Comparison of ENCODE assay signal across 1 cellular context in the genomic region with DNA sequence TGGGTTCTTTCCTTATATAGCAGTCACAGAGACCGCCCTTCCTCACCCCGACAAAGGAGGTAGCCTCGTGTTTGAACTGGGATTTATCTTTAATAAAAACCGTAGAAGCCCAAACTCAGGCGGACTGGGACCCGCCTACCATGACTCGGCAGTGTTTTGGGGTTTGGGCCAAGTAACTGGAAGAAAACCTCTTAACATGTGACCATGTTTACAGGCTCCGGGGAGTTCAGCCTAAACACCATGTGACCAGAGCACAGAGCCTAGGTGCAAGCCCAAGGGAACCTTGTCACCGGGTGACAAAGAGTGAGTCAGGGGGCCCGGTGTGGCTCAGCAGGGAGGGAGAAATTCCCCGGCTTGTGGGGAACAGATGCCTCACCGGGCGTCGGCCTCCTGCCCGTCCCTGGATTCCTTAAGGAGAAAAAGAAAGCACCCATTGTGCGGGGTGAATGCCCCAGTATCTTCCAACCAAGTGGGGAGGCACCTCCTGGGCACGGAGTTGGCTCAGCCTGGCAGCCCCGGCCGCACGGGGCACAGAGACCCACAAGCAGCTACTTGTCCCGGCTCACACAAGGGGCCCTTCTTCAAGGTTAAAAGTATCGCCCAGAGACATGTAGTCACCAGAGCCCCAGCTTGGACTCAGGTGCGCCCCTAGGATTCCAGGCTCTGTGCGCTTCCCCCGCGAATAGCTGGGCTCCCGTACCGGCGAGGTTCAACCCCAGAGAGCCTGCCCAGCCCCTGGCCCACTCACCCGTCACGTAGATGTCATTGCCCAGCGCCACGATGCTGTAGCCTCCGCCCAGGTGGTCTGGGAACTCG.
TF ChIP-seq lines count a peak whose summit lies in the region.

No MANE protein-coding gene starts in this region.

TF ChIP-seq in GM12878, 131 proteins besides CTCF, POLR2A, EP300 and RAD21:
- 0 out of 2 replicates have a peak, but pooled peaks have one; percentile 3 for TF ChIP-seq TCF12 (IDR thresholded peaks at IDR 0.05; ENCODE audit: low read depth, low read length)
- TF ChIP-seq, protein P1, sequence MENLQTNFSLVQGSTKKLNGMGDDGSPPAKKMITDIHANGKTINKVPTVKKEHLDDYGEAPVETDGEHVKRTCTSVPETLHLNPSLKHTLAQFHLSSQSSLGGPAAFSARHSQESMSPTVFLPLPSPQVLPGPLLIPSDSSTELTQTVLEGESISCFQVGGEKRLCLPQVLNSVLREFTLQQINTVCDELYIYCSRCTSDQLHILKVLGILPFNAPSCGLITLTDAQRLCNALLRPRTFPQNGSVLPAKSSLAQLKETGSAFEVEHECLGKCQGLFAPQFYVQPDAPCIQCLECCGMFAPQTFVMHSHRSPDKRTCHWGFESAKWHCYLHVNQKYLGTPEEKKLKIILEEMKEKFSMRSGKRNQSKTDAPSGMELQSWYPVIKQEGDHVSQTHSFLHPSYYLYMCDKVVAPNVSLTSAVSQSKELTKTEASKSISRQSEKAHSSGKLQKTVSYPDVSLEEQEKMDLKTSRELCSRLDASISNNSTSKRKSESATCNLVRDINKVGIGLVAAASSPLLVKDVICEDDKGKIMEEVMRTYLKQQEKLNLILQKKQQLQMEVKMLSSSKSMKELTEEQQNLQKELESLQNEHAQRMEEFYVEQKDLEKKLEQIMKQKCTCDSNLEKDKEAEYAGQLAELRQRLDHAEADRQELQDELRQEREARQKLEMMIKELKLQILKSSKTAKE (IDR thresholded peaks at IDR 0.05; ENCODE audit: low read depth, poor library complexity, severe bottlenecking) = peak; percentile 23
- TF ChIP-seq, protein P2, sequence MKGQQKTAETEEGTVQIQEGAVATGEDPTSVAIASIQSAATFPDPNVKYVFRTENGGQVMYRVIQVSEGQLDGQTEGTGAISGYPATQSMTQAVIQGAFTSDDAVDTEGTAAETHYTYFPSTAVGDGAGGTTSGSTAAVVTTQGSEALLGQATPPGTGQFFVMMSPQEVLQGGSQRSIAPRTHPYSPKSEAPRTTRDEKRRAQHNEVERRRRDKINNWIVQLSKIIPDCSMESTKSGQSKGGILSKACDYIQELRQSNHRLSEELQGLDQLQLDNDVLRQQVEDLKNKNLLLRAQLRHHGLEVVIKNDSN (IDR thresholded peaks at IDR 0.05; ENCODE audit: borderline replicate concordance, extremely low read length, insufficient read depth, low read depth, low read length) = peak; percentile 49
- TF ChIP-seq POU2F2 (IDR thresholded peaks at IDR 0.05; ENCODE audit: borderline replicate concordance, low read depth, low read length) = no peak
- TF ChIP-seq FOXK2 (IDR thresholded peaks at IDR 0.05) = peak; percentile 83
- TF ChIP-seq BACH1 (IDR thresholded peaks at IDR 0.05; ENCODE audit: borderline replicate concordance) = peak; percentile 85; the same call in 1 of the 2 replicates
- TF ChIP-seq PAX8 (IDR thresholded peaks at IDR 0.05) = no peak
- TF ChIP-seq, protein P3, sequence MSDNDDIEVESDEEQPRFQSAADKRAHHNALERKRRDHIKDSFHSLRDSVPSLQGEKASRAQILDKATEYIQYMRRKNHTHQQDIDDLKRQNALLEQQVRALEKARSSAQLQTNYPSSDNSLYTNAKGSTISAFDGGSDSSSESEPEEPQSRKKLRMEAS (IDR thresholded peaks at IDR 0.05; ENCODE audit: low read depth, low read length) = peak; percentile 80
- peak; percentile 45 for TF ChIP-seq CREM (IDR thresholded peaks at IDR 0.05; ENCODE audit: low read depth)
- no peak for TF ChIP-seq GATAD2B (conservative IDR thresholded peaks at IDR 0.05; ENCODE audit: low read depth)
- peak; percentile 96 for TF ChIP-seq RAD51 (IDR thresholded peaks at IDR 0.05)
- no peak for TF ChIP-seq NFYA (IDR thresholded peaks at IDR 0.05; ENCODE audit: borderline replicate concordance, low read depth, low read length)
- 0 out of 2 replicates have a peak, but pooled peaks have one; percentile 2 for TF ChIP-seq SPI1 (IDR thresholded peaks at IDR 0.05; ENCODE audit: borderline replicate concordance, insufficient read depth, low read depth, low read length)
- TF ChIP-seq KLF5 (IDR thresholded peaks at IDR 0.05; ENCODE audit: partially characterized antibody) = no peak
- peak in 1 of 2 experiments; percentile 84; a peak in 2 of 4 replicates for TF ChIP-seq SRF (IDR thresholded peaks at IDR 0.05; ENCODE audit: low read depth in 2 of 2, low read length in 2 of 2)
- no peak for TF ChIP-seq SMC3 (IDR thresholded peaks at IDR 0.05; ENCODE audit: borderline replicate concordance, low read length)
- TF ChIP-seq, protein P4, sequence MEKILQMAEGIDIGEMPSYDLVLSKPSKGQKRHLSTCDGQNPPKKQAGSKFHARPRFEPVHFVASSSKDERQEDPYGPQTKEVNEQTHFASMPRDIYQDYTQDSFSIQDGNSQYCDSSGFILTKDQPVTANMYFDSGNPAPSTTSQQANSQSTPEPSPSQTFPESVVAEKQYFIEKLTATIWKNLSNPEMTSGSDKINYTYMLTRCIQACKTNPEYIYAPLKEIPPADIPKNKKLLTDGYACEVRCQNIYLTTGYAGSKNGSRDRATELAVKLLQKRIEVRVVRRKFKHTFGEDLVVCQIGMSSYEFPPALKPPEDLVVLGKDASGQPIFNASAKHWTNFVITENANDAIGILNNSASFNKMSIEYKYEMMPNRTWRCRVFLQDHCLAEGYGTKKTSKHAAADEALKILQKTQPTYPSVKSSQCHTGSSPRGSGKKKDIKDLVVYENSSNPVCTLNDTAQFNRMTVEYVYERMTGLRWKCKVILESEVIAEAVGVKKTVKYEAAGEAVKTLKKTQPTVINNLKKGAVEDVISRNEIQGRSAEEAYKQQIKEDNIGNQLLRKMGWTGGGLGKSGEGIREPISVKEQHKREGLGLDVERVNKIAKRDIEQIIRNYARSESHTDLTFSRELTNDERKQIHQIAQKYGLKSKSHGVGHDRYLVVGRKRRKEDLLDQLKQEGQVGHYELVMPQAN (conservative IDR thresholded peaks at IDR 0.05) = peak; percentile 59; the same call in 1 of the 2 replicates
- TF ChIP-seq, protein P5, sequence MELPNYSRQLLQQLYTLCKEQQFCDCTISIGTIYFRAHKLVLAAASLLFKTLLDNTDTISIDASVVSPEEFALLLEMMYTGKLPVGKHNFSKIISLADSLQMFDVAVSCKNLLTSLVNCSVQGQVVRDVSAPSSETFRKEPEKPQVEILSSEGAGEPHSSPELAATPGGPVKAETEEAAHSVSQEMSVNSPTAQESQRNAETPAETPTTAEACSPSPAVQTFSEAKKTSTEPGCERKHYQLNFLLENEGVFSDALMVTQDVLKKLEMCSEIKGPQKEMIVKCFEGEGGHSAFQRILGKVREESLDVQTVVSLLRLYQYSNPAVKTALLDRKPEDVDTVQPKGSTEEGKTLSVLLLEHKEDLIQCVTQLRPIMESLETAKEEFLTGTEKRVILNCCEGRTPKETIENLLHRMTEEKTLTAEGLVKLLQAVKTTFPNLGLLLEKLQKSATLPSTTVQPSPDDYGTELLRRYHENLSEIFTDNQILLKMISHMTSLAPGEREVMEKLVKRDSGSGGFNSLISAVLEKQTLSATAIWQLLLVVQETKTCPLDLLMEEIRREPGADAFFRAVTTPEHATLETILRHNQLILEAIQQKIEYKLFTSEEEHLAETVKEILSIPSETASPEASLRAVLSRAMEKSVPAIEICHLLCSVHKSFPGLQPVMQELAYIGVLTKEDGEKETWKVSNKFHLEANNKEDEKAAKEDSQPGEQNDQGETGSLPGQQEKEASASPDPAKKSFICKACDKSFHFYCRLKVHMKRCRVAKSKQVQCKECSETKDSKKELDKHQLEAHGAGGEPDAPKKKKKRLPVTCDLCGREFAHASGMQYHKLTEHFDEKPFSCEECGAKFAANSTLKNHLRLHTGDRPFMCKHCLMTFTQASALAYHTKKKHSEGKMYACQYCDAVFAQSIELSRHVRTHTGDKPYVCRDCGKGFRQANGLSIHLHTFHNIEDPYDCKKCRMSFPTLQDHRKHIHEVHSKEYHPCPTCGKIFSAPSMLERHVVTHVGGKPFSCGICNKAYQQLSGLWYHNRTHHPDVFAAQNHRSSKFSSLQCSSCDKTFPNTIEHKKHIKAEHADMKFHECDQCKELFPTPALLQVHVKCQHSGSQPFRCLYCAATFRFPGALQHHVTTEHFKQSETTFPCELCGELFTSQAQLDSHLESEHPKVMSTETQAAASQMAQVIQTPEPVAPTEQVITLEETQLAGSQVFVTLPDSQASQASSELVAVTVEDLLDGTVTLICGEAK (IDR thresholded peaks at IDR 0.05; ENCODE audit: borderline replicate concordance) = 0 out of 2 replicates have a peak, but pooled peaks have one; percentile 4
- TF ChIP-seq MXI1 (IDR thresholded peaks at IDR 0.05; ENCODE audit: low read depth, low read length) = peak; percentile 66; the same call in 1 of the 2 replicates
- TF ChIP-seq, protein P6, sequence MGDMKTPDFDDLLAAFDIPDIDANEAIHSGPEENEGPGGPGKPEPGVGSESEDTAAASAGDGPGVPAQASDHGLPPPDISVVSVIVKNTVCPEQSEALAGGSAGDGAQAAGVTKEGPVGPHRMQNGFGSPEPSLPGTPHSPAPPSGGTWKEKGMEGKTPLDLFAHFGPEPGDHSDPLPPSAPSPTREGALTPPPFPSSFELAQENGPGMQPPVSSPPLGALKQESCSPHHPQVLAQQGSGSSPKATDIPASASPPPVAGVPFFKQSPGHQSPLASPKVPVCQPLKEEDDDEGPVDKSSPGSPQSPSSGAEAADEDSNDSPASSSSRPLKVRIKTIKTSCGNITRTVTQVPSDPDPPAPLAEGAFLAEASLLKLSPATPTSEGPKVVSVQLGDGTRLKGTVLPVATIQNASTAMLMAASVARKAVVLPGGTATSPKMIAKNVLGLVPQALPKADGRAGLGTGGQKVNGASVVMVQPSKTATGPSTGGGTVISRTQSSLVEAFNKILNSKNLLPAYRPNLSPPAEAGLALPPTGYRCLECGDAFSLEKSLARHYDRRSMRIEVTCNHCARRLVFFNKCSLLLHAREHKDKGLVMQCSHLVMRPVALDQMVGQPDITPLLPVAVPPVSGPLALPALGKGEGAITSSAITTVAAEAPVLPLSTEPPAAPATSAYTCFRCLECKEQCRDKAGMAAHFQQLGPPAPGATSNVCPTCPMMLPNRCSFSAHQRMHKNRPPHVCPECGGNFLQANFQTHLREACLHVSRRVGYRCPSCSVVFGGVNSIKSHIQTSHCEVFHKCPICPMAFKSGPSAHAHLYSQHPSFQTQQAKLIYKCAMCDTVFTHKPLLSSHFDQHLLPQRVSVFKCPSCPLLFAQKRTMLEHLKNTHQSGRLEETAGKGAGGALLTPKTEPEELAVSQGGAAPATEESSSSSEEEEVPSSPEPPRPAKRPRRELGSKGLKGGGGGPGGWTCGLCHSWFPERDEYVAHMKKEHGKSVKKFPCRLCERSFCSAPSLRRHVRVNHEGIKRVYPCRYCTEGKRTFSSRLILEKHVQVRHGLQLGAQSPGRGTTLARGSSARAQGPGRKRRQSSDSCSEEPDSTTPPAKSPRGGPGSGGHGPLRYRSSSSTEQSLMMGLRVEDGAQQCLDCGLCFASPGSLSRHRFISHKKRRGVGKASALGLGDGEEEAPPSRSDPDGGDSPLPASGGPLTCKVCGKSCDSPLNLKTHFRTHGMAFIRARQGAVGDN (IDR thresholded peaks at IDR 0.05) = peak; percentile 7; the same call in 1 of the 2 replicates
- TF ChIP-seq, protein P7, sequence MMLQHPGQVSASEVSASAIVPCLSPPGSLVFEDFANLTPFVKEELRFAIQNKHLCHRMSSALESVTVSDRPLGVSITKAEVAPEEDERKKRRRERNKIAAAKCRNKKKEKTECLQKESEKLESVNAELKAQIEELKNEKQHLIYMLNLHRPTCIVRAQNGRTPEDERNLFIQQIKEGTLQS (IDR thresholded peaks at IDR 0.05; ENCODE audit: borderline replicate concordance, extremely low read depth, low read depth, low read length) = peak; percentile 15; the same call in 1 of the 2 replicates
- TF ChIP-seq CREB1 (IDR thresholded peaks at IDR 0.05; ENCODE audit: low read depth) = peak; percentile 44
- TF ChIP-seq, protein P8, sequence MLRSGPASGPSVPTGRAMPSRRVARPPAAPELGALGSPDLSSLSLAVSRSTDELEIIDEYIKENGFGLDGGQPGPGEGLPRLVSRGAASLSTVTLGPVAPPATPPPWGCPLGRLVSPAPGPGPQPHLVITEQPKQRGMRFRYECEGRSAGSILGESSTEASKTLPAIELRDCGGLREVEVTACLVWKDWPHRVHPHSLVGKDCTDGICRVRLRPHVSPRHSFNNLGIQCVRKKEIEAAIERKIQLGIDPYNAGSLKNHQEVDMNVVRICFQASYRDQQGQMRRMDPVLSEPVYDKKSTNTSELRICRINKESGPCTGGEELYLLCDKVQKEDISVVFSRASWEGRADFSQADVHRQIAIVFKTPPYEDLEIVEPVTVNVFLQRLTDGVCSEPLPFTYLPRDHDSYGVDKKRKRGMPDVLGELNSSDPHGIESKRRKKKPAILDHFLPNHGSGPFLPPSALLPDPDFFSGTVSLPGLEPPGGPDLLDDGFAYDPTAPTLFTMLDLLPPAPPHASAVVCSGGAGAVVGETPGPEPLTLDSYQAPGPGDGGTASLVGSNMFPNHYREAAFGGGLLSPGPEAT (IDR thresholded peaks at IDR 0.05; ENCODE audit: low read depth) = peak; percentile 58; the same call in 1 of the 2 replicates
- TF ChIP-seq POLR2AphosphoS5 (IDR thresholded peaks at IDR 0.05; ENCODE audit: low read length) = peak; percentile 49; the same call in 1 of the 2 replicates
- no peak for TF ChIP-seq IRF4 (IDR thresholded peaks at IDR 0.05; ENCODE audit: low read depth, low read length)
- TF ChIP-seq RCOR1 (conservative IDR thresholded peaks at IDR 0.05; ENCODE audit: low read depth, low read length) = no peak
- TF ChIP-seq, protein P9, sequence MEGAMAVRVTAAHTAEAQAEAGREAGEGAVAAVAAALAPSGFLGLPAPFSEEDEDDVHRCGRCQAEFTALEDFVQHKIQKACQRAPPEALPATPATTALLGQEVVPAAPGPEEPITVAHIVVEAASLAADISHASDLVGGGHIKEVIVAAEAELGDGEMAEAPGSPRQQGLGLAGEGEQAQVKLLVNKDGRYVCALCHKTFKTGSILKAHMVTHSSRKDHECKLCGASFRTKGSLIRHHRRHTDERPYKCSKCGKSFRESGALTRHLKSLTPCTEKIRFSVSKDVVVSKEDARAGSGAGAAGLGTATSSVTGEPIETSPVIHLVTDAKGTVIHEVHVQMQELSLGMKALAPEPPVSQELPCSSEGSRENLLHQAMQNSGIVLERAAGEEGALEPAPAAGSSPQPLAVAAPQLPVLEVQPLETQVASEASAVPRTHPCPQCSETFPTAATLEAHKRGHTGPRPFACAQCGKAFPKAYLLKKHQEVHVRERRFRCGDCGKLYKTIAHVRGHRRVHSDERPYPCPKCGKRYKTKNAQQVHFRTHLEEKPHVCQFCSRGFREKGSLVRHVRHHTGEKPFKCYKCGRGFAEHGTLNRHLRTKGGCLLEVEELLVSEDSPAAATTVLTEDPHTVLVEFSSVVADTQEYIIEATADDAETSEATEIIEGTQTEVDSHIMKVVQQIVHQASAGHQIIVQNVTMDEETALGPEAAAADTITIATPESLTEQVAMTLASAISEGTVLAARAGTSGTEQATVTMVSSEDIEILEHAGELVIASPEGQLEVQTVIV (IDR thresholded peaks at IDR 0.05; ENCODE audit: borderline replicate concordance, partially characterized antibody) = no peak
- TF ChIP-seq POLR2AphosphoS2 (IDR thresholded peaks at IDR 0.05; ENCODE audit: low read depth, low read length) = 0 out of 2 replicates have a peak, but pooled peaks have one; percentile 28
- no peak for TF ChIP-seq MTA2 (IDR thresholded peaks at IDR 0.05; ENCODE audit: low read depth)
- TF ChIP-seq ZNF24 (IDR thresholded peaks at IDR 0.05) = no peak
- TF ChIP-seq, protein P10, sequence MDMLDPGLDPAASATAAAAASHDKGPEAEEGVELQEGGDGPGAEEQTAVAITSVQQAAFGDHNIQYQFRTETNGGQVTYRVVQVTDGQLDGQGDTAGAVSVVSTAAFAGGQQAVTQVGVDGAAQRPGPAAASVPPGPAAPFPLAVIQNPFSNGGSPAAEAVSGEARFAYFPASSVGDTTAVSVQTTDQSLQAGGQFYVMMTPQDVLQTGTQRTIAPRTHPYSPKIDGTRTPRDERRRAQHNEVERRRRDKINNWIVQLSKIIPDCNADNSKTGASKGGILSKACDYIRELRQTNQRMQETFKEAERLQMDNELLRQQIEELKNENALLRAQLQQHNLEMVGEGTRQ (IDR thresholded peaks at IDR 0.05; ENCODE audit: borderline replicate concordance, low read depth, low read length) = peak; percentile 77
- peak; percentile 53; the same call in 1 of the 2 replicates for TF ChIP-seq NBN (IDR thresholded peaks at IDR 0.05)
